1 cellular context compared by ENCODE assay signal in the genomic region with DNA sequence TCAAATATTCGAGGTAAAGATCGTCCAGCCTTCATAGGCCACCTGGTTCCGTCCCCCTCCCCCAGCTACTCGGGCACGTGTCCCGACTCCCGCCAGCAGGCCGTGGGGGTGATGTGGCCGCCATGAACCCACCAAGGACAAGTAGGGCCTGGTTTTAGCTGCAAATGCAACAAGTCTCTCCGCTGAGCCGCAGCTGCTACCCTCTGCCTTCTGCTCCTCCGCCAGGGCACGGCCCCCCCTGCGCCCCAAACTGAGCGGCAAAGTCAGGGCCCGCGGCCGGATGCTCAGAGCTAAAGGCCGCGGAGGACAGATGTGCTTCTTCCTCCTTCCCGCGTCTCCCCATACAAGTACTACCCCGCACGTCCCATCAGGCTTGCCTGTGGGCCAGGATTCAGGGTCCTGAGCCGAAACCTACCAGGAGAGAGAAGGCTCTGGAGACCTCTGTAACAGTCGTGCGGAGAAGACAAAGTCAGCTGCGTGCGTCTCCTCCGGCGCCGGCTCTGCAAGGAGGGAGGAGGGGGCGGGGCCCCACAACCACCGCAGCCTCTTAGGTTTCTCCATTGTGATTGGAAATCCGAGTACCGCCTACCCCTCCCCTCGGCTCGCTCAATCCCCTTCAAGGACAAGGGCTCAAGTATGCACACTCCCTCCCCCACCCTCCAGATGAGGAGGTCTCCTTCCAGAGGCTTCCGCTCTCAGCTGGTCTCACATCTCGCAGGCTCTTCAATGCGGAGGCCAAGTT.
A peak's percentile ranks its signal among the peaks of the same experiment; 100 is the strongest.
TF ChIP-seq lines count a peak whose summit lies in the region.

LDHB (minus strand) TSS at position 507 of the 742 bp plus-strand sequence. CDS start 3,171 bp downstream, outside the sequence.

TF ChIP-seq in K562, 482 proteins besides CTCF, POLR2A, EP300 and RAD21 (continued from another document):
- peak; percentile 68; the same call in 1 of the 2 replicates for TF ChIP-seq NKRF (IDR thresholded peaks at IDR 0.05; ENCODE audit: borderline replicate concordance)
- no peak for TF ChIP-seq NCOA2 (IDR thresholded peaks at IDR 0.05; ENCODE audit: partially characterized antibody in 2 of 2)
- no peak for TF ChIP-seq ZNF76 (CRISPR knock-in tag; IDR thresholded peaks at IDR 0.05; ENCODE audit: borderline replicate concordance)
- TF ChIP-seq GATAD2A (IDR thresholded peaks at IDR 0.05): no peak
- TF ChIP-seq, protein P1, sequence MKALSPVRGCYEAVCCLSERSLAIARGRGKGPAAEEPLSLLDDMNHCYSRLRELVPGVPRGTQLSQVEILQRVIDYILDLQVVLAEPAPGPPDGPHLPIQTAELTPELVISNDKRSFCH (CRISPR knock-in tag; IDR thresholded peaks at IDR 0.05): no peak
- TF ChIP-seq, protein P1 (tag; IDR thresholded peaks at IDR 0.05): 0 out of 2 replicates have a peak, but pooled peaks have one; percentile 20
- TF ChIP-seq ELF2 (CRISPR knock-in tag; IDR thresholded peaks at IDR 0.05): peak; percentile 39; the same call in 1 of the 2 replicates
- peak; percentile 55; the same call in 1 of the 2 replicates for TF ChIP-seq CXXC5 (CRISPR knock-in tag; IDR thresholded peaks at IDR 0.05)
- TF ChIP-seq ZBTB12 (CRISPR knock-in tag; IDR thresholded peaks at IDR 0.05): no peak
- TF ChIP-seq ARID1B (IDR thresholded peaks at IDR 0.05): peak; percentile 9; the same call in 1 of the 2 replicates
- TF ChIP-seq, protein P2, sequence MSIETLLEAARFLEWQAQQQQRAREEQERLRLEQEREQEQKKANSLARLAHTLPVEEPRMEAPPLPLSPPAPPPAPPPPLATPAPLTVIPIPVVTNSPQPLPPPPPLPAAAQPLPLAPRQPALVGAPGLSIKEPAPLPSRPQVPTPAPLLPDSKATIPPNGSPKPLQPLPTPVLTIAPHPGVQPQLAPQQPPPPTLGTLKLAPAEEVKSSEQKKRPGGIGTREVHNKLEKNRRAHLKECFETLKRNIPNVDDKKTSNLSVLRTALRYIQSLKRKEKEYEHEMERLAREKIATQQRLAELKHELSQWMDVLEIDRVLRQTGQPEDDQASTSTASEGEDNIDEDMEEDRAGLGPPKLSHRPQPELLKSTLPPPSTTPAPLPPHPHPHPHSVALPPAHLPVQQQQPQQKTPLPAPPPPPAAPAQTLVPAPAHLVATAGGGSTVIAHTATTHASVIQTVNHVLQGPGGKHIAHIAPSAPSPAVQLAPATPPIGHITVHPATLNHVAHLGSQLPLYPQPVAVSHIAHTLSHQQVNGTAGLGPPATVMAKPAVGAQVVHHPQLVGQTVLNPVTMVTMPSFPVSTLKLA (conservative IDR thresholded peaks at IDR 0.05): peak; percentile 88 to 89
- 0 out of 2 replicates have a peak, but pooled peaks have one; percentile 31 for TF ChIP-seq TGIF2 (CRISPR knock-in tag; IDR thresholded peaks at IDR 0.05)
- TF ChIP-seq, protein P3, sequence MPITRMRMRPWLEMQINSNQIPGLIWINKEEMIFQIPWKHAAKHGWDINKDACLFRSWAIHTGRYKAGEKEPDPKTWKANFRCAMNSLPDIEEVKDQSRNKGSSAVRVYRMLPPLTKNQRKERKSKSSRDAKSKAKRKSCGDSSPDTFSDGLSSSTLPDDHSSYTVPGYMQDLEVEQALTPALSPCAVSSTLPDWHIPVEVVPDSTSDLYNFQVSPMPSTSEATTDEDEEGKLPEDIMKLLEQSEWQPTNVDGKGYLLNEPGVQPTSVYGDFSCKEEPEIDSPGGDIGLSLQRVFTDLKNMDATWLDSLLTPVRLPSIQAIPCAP (CRISPR knock-in tag; IDR thresholded peaks at IDR 0.05; ENCODE audit: borderline replicate concordance): no peak
- no peak for TF ChIP-seq NFIC (IDR thresholded peaks at IDR 0.05)
- TF ChIP-seq ZFX (CRISPR knock-in tag; IDR thresholded peaks at IDR 0.05): peak; percentile 87
- 0 out of 2 replicates have a peak, but pooled peaks have one; percentile 43 for TF ChIP-seq ZNF431 (CRISPR knock-in tag; IDR thresholded peaks at IDR 0.05)
- no peak for TF ChIP-seq TEAD2 (tag; IDR thresholded peaks at IDR 0.05)
- TF ChIP-seq E2F6 (IDR thresholded peaks at IDR 0.05; ENCODE audit: borderline replicate concordance in 1 of 2, extremely low read depth in 1 of 2, insufficient read depth in 1 of 2, insufficient read length in 1 of 2, low read depth in 1 of 2, low read length in 1 of 2, poor library complexity in 1 of 2, severe bottlenecking in 1 of 2): peak; percentile 92 to 96
- TF ChIP-seq ETV1 (tag; conservative IDR thresholded peaks at IDR 0.05; ENCODE audit: low read depth): peak; percentile 31; the same call in 1 of the 2 replicates
- TF ChIP-seq L3MBTL2 (IDR thresholded peaks at IDR 0.05): peak; percentile 85
- TF ChIP-seq MEIS2 (IDR thresholded peaks at IDR 0.05; ENCODE audit: partially characterized antibody): peak; percentile 26
- TF ChIP-seq ATF4 (CRISPR knock-in tag; IDR thresholded peaks at IDR 0.05): no peak
- TF ChIP-seq SRSF3 (IDR thresholded peaks at IDR 0.05; ENCODE audit: insufficient read depth, low read length): no peak
- no peak for TF ChIP-seq ATF1 (CRISPR knock-in tag; IDR thresholded peaks at IDR 0.05)
- TF ChIP-seq ATF1 (tag; IDR thresholded peaks at IDR 0.05): peak; percentile 52; the same call in 1 of the 2 replicates
- TF ChIP-seq MCM7 (IDR thresholded peaks at IDR 0.05): no peak
- TF ChIP-seq TAF9B (IDR thresholded peaks at IDR 0.05; ENCODE audit: partially characterized antibody): peak; percentile 70
- TF ChIP-seq PTBP1 (IDR thresholded peaks at IDR 0.05; ENCODE audit: low read depth, low read length): no peak
- TF ChIP-seq, protein P4, sequence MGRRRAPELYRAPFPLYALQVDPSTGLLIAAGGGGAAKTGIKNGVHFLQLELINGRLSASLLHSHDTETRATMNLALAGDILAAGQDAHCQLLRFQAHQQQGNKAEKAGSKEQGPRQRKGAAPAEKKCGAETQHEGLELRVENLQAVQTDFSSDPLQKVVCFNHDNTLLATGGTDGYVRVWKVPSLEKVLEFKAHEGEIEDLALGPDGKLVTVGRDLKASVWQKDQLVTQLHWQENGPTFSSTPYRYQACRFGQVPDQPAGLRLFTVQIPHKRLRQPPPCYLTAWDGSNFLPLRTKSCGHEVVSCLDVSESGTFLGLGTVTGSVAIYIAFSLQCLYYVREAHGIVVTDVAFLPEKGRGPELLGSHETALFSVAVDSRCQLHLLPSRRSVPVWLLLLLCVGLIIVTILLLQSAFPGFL (CRISPR knock-in tag; IDR thresholded peaks at IDR 0.05): no peak
- no peak for TF ChIP-seq CTCFL (IDR thresholded peaks at IDR 0.05; ENCODE audit: borderline replicate concordance, insufficient read depth, low read depth, low read length, poor library complexity, severe bottlenecking)
- TF ChIP-seq SUPT5H (IDR thresholded peaks at IDR 0.05): peak; percentile 86
- TF ChIP-seq LCOR (CRISPR knock-in tag; IDR thresholded peaks at IDR 0.05): 0 out of 2 replicates have a peak, but pooled peaks have one; percentile 24
- TF ChIP-seq RBFOX2 (IDR thresholded peaks at IDR 0.05; ENCODE audit: low read depth, low read length): peak; percentile 94
- TF ChIP-seq RAD51 (IDR thresholded peaks at IDR 0.05; ENCODE audit: borderline replicate concordance, low read depth): peak; percentile 56; the same call in 1 of the 2 replicates
- no peak for TF ChIP-seq SAP30 (IDR thresholded peaks at IDR 0.05; ENCODE audit: borderline replicate concordance, insufficient read depth, low read depth, low read length, poor library complexity, severe bottlenecking)
- TF ChIP-seq SMAD1 (IDR thresholded peaks at IDR 0.05; ENCODE audit: low read depth, low read length, partially characterized antibody): no peak
- TF ChIP-seq NR3C1 (CRISPR knock-in tag; IDR thresholded peaks at IDR 0.05): 0 out of 2 replicates have a peak, but pooled peaks have one; percentile 56
- TF ChIP-seq, protein P5, sequence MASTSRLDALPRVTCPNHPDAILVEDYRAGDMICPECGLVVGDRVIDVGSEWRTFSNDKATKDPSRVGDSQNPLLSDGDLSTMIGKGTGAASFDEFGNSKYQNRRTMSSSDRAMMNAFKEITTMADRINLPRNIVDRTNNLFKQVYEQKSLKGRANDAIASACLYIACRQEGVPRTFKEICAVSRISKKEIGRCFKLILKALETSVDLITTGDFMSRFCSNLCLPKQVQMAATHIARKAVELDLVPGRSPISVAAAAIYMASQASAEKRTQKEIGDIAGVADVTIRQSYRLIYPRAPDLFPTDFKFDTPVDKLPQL (IDR thresholded peaks at IDR 0.05; ENCODE audit: extremely low read depth, insufficient read length): peak; percentile 48
- no peak; the same call in 1 of the 2 replicates for TF ChIP-seq SMARCA4 (IDR thresholded peaks at IDR 0.05)
- TF ChIP-seq ZNF644 (tag; IDR thresholded peaks at IDR 0.05; ENCODE audit: low read depth): 0 out of 2 replicates have a peak, but pooled peaks have one; percentile 37
- no peak for TF ChIP-seq ZSCAN29 (IDR thresholded peaks at IDR 0.05)
- TF ChIP-seq NCOA1 (IDR thresholded peaks at IDR 0.05; ENCODE audit: low read depth): no peak
- TF ChIP-seq NONO (IDR thresholded peaks at IDR 0.05; ENCODE audit: low read depth in 2 of 2, low read length in 1 of 2): no peak
- no peak for TF ChIP-seq ZNF79 (CRISPR knock-in tag; IDR thresholded peaks at IDR 0.05; ENCODE audit: low read depth)
